Comparison of ENCODE assay signal across 8 cellular contexts in the genomic region with DNA sequence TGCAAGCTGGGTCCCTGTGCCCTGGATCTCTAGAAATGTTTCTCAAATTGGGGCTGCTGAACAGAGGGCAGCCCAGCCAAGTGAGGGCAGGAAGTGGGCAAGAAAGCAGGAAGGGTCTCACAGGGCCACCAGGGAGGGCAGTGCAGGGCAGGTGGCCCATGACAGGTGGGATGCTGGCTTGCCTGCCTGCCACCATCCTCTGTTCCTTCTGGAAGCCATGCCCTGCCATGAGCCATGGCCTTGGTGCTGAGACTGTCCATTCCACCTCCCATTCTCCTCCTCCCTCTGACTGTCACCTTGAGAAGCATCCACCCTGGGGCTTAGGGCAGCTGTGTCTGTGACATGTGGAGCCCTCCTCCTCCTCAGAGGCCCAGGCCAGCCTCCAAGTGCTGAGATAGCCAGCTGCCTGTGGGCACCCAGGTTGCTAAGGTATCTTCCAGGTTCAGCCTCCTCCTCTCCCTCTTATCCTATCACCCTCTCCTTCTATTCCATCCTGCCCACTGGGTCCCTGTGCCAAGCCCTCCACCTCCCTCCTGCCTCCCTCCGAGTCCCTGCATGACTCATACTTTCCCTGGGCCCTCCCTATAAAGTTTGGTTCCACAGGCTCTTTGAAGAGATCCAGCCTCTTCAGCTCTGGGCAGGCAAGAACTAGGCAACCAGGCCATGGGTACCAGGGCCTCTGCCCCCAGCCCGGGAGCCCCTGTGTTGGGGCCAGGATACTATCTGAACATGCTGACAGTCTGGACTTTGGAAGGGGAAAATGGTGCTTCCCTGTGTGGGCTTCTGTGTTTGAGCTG. TPM values are rescaled to one million over a fixed set of nuclear protein-coding genes. Genes with fewer than 3 reads are reported as not detected.
DNase-seq lines count a peak whose midpoint lies in the region; ATAC-seq lines count a peak whose summit lies in the region.

No MANE protein-coding gene starts in this region.

- H3K27me3 Mint-ChIP-seq in T-helper 17 cell = no peaks in the 10 kb centered on the region

- H3K9me3 ChIP-seq in T-helper 17 cell (ENCODE audit: control insufficient read depth, low read length, poor library complexity, severe bottlenecking) (peaks cover 2% of the 10 kb centered on the region), mucosa of stomach (ENCODE audit: control insufficient read depth, low read length) (no peaks in the 10 kb centered on the region)

- peak overlapping the region; percentile 89 for H3K9ac ChIP-seq in mucosa of stomach (ENCODE audit: low read length)

- no peaks in the 10 kb centered on the region for H3K27me3 ChIP-seq in mucosa of stomach (ENCODE audit: control insufficient read depth, insufficient read depth, low read length)

- DNase-seq in T-helper 17 cell (no peak), dedifferentiated amniotic fluid mesenchymal stem cell (ENCODE audit: extremely low spot score) (peak; percentile 68), ureter (ENCODE audit: low spot score) (peak; percentile 84), 8988T (no peak)

- H3K4me3 ChIP-seq in GM08714 (ENCODE audit: low read length) (peak overlapping the region; percentile 69; the same call in 1 of the 2 replicates), mucosa of stomach (ENCODE audit: low read length) (peak overlapping the region; percentile 76)

- peaks cover 60% of the 10 kb centered on the region for H3K4me1 Mint-ChIP-seq in T-helper 17 cell

- ATAC-seq in T-helper 17 cell (no peak), GM21786 (IDR thresholded peaks at IDR 0.05; ENCODE audit: unreplicated experiment) (no peak), GM19452 (IDR thresholded peaks at IDR 0.05; ENCODE audit: unreplicated experiment) (no peak)

- peaks cover 5% of the 10 kb centered on the region for H3K36me3 Mint-ChIP-seq in T-helper 17 cell (ENCODE audit: low read depth)

- no peaks in the 10 kb centered on the region for H3K36me3 ChIP-seq in mucosa of stomach (ENCODE audit: control insufficient read depth, insufficient read depth, low read length)

- H3K4me1 ChIP-seq in mucosa of stomach (ENCODE audit: control insufficient read depth, insufficient read depth, low read length) = peaks cover 81% of the 10 kb centered on the region

- H3K27ac Mint-ChIP-seq in T-helper 17 cell = peak overlapping the region; percentile 96

- H3K4me3 Mint-ChIP-seq in T-helper 17 cell = peak overlapping the region; percentile 95

RNA-seq across cellular contexts. Expression of a gene that starts 1.3 kb away (rescaled TPM):
- total RNA-seq in T-helper 17 cell = 100 to 1,000 TPM; 119 to 124 TPM
- 65.6 TPM for total RNA-seq in ureter

RNA-seq across cellular contexts. Expression of a gene that starts 52.4 kb away (rescaled TPM):
- total RNA-seq in T-helper 17 cell (under 1 TPM; 0.31 to 0.37 TPM), ureter (0.34 TPM)

Comparison
In these comparisons a context has a peak if more than half of its experiments do, and no peak if none do; other contexts are left out.
1. DNase-seq: peak in dedifferentiated amniotic fluid mesenchymal stem cell (single experiment) and ureter (single experiment); none in T-helper 17 cell (0 of 3) and 8988T (single experiment).